28 cellular contexts compared by ENCODE assay signal in the genomic region with DNA sequence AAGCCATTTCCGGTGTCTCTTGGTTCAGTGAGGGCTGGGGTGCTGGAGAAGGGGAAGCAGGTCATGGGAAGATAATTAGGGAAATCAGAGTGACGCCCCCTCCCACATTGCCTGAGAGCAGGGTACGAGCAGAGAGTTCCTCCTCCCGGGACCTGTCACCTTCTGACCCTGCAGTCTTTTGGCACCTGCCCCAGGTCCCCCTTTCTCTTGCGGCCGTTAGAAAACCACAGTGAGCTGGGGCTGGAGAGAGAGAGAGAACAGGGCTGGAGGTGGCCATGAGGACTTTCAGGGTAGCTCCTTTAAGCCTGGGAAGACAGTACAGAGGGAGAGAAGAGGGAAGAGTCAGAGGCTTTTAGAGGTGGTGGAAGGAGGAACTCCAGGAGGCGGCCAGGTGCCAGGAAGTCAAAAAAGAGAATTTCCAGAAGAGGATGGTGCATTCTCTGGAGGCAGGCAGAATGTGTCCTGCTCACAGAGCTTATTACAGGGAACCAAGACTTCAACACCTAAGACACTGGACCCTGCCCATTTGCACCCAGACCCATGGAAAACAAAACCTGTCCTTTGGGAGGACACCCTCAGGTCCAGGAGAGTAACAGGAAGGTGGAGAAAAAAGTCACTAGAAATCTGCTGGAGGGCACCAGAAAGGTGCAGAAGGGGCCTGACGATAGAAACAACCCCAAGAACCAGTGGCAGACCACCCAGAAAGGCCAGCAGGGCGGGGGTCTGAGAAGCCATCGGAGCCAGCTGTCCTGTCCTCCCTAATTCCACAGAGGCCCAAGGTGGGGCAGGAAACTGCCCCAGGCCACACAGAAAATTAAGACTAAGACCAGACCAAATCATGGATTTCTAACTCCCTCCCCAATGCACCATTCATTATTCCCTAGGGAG. TPM values are rescaled to one million over a fixed set of nuclear protein-coding genes. Genes with fewer than 3 reads are reported as not detected.
DNase-seq lines count a peak whose midpoint lies in the region; ATAC-seq and FAIRE-seq lines count a peak whose summit lies in the region.
"Had no signal": no experiment of that assay in that cellular context is flagged by ENCODE, and none has a peak within 500 bp of the region (broad histone marks: within the 10 kb centered on the region; RNA-seq: fewer than 3 reads in every experiment).

No MANE protein-coding gene starts in this region.

- CTCF ChIA-PET in CD4-positive, alpha-beta memory T cell (lab: Charles Lee; ENCODE audit: partially characterized antibody), result interaction anchor here (1.1 to 3.1 kb wide), 2 partner anchors 10 to 428 kb away, joined by 3 to 19 read pairs; no protein-coding TSS in a partner anchor

- H3K36me3 Mint-ChIP-seq in T-helper 2 cell treated with Interferon-gamma antibody and Interleukin-4, amounts not matched to agents 5 μg/mL and 100 μg/mL, for 36 hours (ENCODE audit: low read depth), result peaks cover 1% of the 10 kb centered on the region
- no peaks in the 10 kb centered on the region for H3K36me3 Mint-ChIP-seq in CD4-positive, alpha-beta memory T cell
- H3K36me3 Mint-ChIP-seq in activated T-cell treated with anti-CD3 and anti-CD28 coated beads, Interleukin-2, amount 50 U/mL, for 72 hours (ENCODE audit: insufficient read depth in 2 of 2), result no peaks in the 10 kb centered on the region
- H3K36me3 Mint-ChIP-seq: naive thymus-derived CD8-positive, alpha-beta T cell had no signal

- peaks cover 50% of the 10 kb centered on the region for H3K4me1 Mint-ChIP-seq in T-helper 2 cell treated with Interferon-gamma antibody and Interleukin-4, amounts not matched to agents 5 μg/mL and 100 μg/mL, for 36 hours (ENCODE audit: low read depth)
- H3K4me1 Mint-ChIP-seq in CD4-positive, alpha-beta memory T cell, result peaks cover 35 to 58% (median 44%) of the 10 kb centered on the region in 4 donors
- H3K4me1 Mint-ChIP-seq in activated T-cell treated with anti-CD3 and anti-CD28 coated beads, Interleukin-2, amount 50 U/mL, for 72 hours (ENCODE audit: low read depth), result peaks cover 50% of the 10 kb centered on the region

- no peaks in the 10 kb centered on the region for H3K9me3 Mint-ChIP-seq in T-helper 2 cell treated with Interferon-gamma antibody and Interleukin-4, amounts not matched to agents 5 μg/mL and 100 μg/mL, for 36 hours
- no peaks in the 10 kb centered on the region for H3K9me3 Mint-ChIP-seq in CD4-positive, alpha-beta memory T cell
- H3K9me3 Mint-ChIP-seq in activated T-cell treated with anti-CD3 and anti-CD28 coated beads, Interleukin-2, amount 50 U/mL, for 72 hours, result no peaks in the 10 kb centered on the region
- H3K9me3 Mint-ChIP-seq: naive thymus-derived CD8-positive, alpha-beta T cell; stimulated activated naive CD8-positive, alpha-beta T cell treated with anti-CD3 and anti-CD28 coated beads, Interleukin-15, amount 100 ng/mL, for 72 hours had no signal

- H3K27me3 ChIP-seq in CD4-positive, alpha-beta memory T cell (ENCODE audit: insufficient read depth, low read length), result no peaks in the 10 kb centered on the region
- H3K27me3 ChIP-seq: upper lobe of left lung had no signal

- no peaks in the 10 kb centered on the region for H3K9me3 ChIP-seq in CD4-positive, alpha-beta memory T cell (ENCODE audit: control insufficient read depth in 1 of 2, low read length in 2 of 2)
- H3K9me3 ChIP-seq: BLaER1, upper lobe of left lung had no signal

- H3K4me3 Mint-ChIP-seq in T-helper 2 cell treated with Interferon-gamma antibody and Interleukin-4, amounts not matched to agents 5 μg/mL and 100 μg/mL, for 36 hours, result peak overlapping the region; percentile 46
- peak overlapping the region in 4 of 8 donors; percentile 29 to 51 (median 36) for H3K4me3 Mint-ChIP-seq in CD4-positive, alpha-beta memory T cell
- peak overlapping the region in 1 of 2 donors; percentile 43 for H3K4me3 Mint-ChIP-seq in activated T-cell treated with anti-CD3 and anti-CD28 coated beads, Interleukin-2, amount 50 U/mL, for 72 hours

- H3K27me3 Mint-ChIP-seq in T-helper 2 cell treated with Interferon-gamma antibody and Interleukin-4, amounts not matched to agents 5 μg/mL and 100 μg/mL, for 36 hours (ENCODE audit: low read depth), result peaks cover 57% of the 10 kb centered on the region
- H3K27me3 Mint-ChIP-seq in CD4-positive, alpha-beta memory T cell, result no peaks in the 10 kb centered on the region
- peaks cover 60% of the 10 kb centered on the region for H3K27me3 Mint-ChIP-seq in activated T-cell treated with anti-CD3 and anti-CD28 coated beads, Interleukin-2, amount 50 U/mL, for 72 hours (ENCODE audit: low read depth)

- intact Hi-C loops in CD4-positive, alpha-beta memory T cell (cut with micrococcal nuclease), result no loop called here

- no peak overlapping the region for H3K4me3 ChIP-seq in CD4-positive, alpha-beta memory T cell (ENCODE audit: low read length in 2 of 2)
- H3K4me3 ChIP-seq: BLaER1, upper lobe of left lung had no signal

- POLR2A ChIA-PET in CD4-positive, alpha-beta memory T cell (lab: Charles Lee; ENCODE audit: partially characterized antibody), result no interaction called here

- H3K27ac Mint-ChIP-seq in T-helper 2 cell treated with Interferon-gamma antibody and Interleukin-4, amounts not matched to agents 5 μg/mL and 100 μg/mL, for 36 hours, result peak overlapping the region; percentile 80
- peak overlapping the region; percentile 42 to 93 (median 83) for H3K27ac Mint-ChIP-seq in CD4-positive, alpha-beta memory T cell
- H3K27ac Mint-ChIP-seq in activated T-cell treated with anti-CD3 and anti-CD28 coated beads, Interleukin-2, amount 50 U/mL, for 72 hours, result peak overlapping the region; percentile 51
- H3K27ac Mint-ChIP-seq: stimulated activated naive CD8-positive, alpha-beta T cell treated with anti-CD3 and anti-CD28 coated beads, Interleukin-15, amount 100 ng/mL, for 72 hours had no signal

- peak overlapping the region; percentile 15 for H3K27ac ChIP-seq in CD4-positive, alpha-beta memory T cell (ENCODE audit: low read depth, low read length)
- H3K27ac ChIP-seq: BLaER1, parathyroid adenoma, upper lobe of left lung had no signal

- no peaks in the 10 kb centered on the region for H3K36me3 ChIP-seq in CD4-positive, alpha-beta memory T cell (ENCODE audit: insufficient read depth, low read length)
- H3K36me3 ChIP-seq: BLaER1, upper lobe of left lung had no signal

- no peak for ATAC-seq in activated T-cell treated with anti-CD3 and anti-CD28 coated beads, Interleukin-2, amount 50 U/mL, for 72 hours (replicated peaks in 1 of 2)
- ATAC-seq in GM19324 (IDR thresholded peaks at IDR 0.05; ENCODE audit: low FRiP score, unreplicated experiment), result no peak
- ATAC-seq: esophagus mucosa; HepG2; left cardiac atrium; naive thymus-derived CD8-positive, alpha-beta T cell; PC-3; stimulated activated naive CD8-positive, alpha-beta T cell treated with anti-CD3 and anti-CD28 coated beads, Interleukin-15, amount 100 ng/mL, for 72 hours had no signal

- DNase-seq in T-helper 2 cell treated with Interferon-gamma antibody and Interleukin-4, amounts not matched to agents 5 μg/mL and 100 μg/mL, for 36 hours (ENCODE audit: low spot score), result no peak
- no peak for DNase-seq in T-helper 2 cell
- no peak for DNase-seq in CD4-positive, alpha-beta memory T cell
- no peak for DNase-seq in activated T-cell treated with anti-CD3 and anti-CD28 coated beads, Interleukin-2, amount 50 U/mL, for 72 hours
- peak; percentile 30 for DNase-seq in mesenteric fat pad (ENCODE audit: low spot score)
- no peak for DNase-seq in NK-92 (lab: John Stamatoyannopoulos, UW; ENCODE audit: unreplicated experiment)
- no peak for DNase-seq in RCC 7860 (ENCODE audit: low spot score)
- DNase-seq: activated CD4-positive, alpha-beta T cell treated with anti-CD3 and anti-CD28 coated beads, Interleukin-2, amount 50 U/mL, for 1 hour; amygdala; caudate nucleus; DMS 273 treated with DMSO at 0.1 percent for 48 hours; GDM1; left cardiac atrium; mesendoderm; NCI-H1436; NCI-H2171 treated with DMSO at 0.1 percent for 48 hours; stimulated activated naive CD8-positive, alpha-beta T cell treated with anti-CD3 and anti-CD28 coated beads, Interleukin-15, amount 100 ng/mL, for 72 hours; upper lobe of left lung had no signal

- FAIRE-seq in RCC 7860 (lab: Jason Lieb, UNC), result no peak
- FAIRE-seq: A204.1, HepG2, TTC549 had no signal

- peaks cover 52% of the 10 kb centered on the region for H3K4me1 ChIP-seq in CD4-positive, alpha-beta memory T cell (ENCODE audit: insufficient read depth, low read length)
- H3K4me1 ChIP-seq: parathyroid adenoma, upper lobe of left lung had no signal

RNA-seq across cellular contexts. Expression of gene ACSL6, which starts 6.5 kb away (rescaled TPM):
- total RNA-seq in CD4-positive, alpha-beta memory T cell, result 10 to 100 TPM; 50.4 to 51.7 TPM
- polyA plus RNA-seq in CD4-positive, alpha-beta memory T cell, result 10 to 100 TPM; 11.1 to 18.4 TPM
- 1 to 10 TPM; 5.9 to 8.2 TPM for total RNA-seq in activated T-cell treated with anti-CD3 and anti-CD28 coated beads, Interleukin-2, amount 50 U/mL, for 72 hours
- total RNA-seq in mesenteric fat pad, result 0.35 TPM
- total RNA-seq: M059J had no signal

RNA-seq across cellular contexts. Expression of gene IL3, which starts 42.5 kb away (rescaled TPM):
- total RNA-seq in CD4-positive, alpha-beta memory T cell, result not detected
- polyA plus RNA-seq in CD4-positive, alpha-beta memory T cell, result not detected
- total RNA-seq in activated T-cell treated with anti-CD3 and anti-CD28 coated beads, Interleukin-2, amount 50 U/mL, for 72 hours, result 1 to 10 TPM; 6.2 to 8.9 TPM
- not detected for total RNA-seq in mesenteric fat pad
- total RNA-seq: esophagus mucosa; HepG2; left cardiac atrium; M059J; naive thymus-derived CD8-positive, alpha-beta T cell; PC-3; upper lobe of left lung had no signal
- polyA plus RNA-seq: HepG2; naive thymus-derived CD8-positive, alpha-beta T cell had no signal

RNA-seq across cellular contexts. Expression of gene CSF2, which starts 55.6 kb away (rescaled TPM):
- not detected for total RNA-seq in CD4-positive, alpha-beta memory T cell
- under 1 TPM in 1 of 2 donors, not detected in 1; 0.77 TPM for polyA plus RNA-seq in CD4-positive, alpha-beta memory T cell
- 10 to 100 TPM; 31.1 to 50.7 TPM for total RNA-seq in activated T-cell treated with anti-CD3 and anti-CD28 coated beads, Interleukin-2, amount 50 U/mL, for 72 hours
- not detected for total RNA-seq in mesenteric fat pad
- total RNA-seq: esophagus mucosa; HepG2; left cardiac atrium; naive thymus-derived CD8-positive, alpha-beta T cell had no signal
- polyA plus RNA-seq: HepG2; naive thymus-derived CD8-positive, alpha-beta T cell had no signal

Comparison
In these comparisons a context has a peak if more than half of its experiments do, and no peak if none do; other contexts are left out.
1. RNA of gene ACSL6, which starts 6.5 kb away (total RNA-seq): 50.4 to 51.7 TPM in CD4-positive, alpha-beta memory T cell; 5.9 to 8.2 TPM in activated T-cell treated with anti-CD3 and anti-CD28 coated beads, Interleukin-2, amount 50 U/mL, for 72 hours and 0.35 TPM in mesenteric fat pad (single experiment); every median in the first group is over 4 times any median in the second.
2. RNA of gene CSF2, which starts 55.6 kb away (total RNA-seq): 31.1 to 50.7 TPM in activated T-cell treated with anti-CD3 and anti-CD28 coated beads, Interleukin-2, amount 50 U/mL, for 72 hours; not detected in CD4-positive, alpha-beta memory T cell and not detected in mesenteric fat pad (single experiment); every median in the first group is over 10 times any median in the second.
3. Peak in every context shown above with its lines, with median percentiles within 50 percentile points of each other: H3K27ac Mint-ChIP-seq.